ENCODE assay signal across 9 cellular contexts in the genomic region with DNA sequence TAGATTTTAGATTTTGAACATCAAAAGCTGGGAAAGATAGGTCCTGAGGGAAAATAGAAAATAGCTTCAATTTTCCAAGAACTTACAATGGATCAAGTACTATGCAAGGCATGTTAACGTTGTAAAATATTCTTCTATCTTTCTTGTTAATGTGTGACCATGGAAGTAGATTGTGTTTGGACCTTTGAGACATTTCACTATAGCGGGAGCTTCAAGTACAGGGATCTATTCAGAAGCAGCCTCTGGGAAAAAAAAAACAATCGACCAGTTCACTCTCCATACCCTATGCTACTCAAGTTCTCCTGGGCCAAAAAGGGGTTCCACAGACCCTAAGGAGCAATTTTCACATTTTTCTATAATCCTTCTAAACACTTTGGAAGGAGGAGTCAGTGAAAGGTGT. TPM values are rescaled to one million over a fixed set of nuclear protein-coding genes. Genes with fewer than 3 reads are reported as not detected.
"Had no signal": no experiment of that assay in that cellular context is flagged by ENCODE, and none has a peak within 500 bp of the region (broad histone marks: within the 10 kb centered on the region; RNA-seq: fewer than 3 reads in every experiment).

No MANE protein-coding gene starts in this region.

- H3K27ac ChIP-seq: GM23248, HL-60 had no signal

- H3K4me3 Mint-ChIP-seq: HFFc6 had no signal

- H3K36me3 ChIP-seq: HAP-1 had no signal

- H3K4me3 ChIP-seq: GM23248, HAP-1 had no signal

- ATAC-seq: HCT116 had no signal

- H3K27ac Mint-ChIP-seq: HFFc6 had no signal

- H3K9me3 ChIP-seq: HAP-1 had no signal

- DNase-seq: GM23248, GOT3, H7, HFFc6, IMR-90 had no signal

- H3K4me1 ChIP-seq: HAP-1 had no signal

- H3K9ac ChIP-seq: GM23248 had no signal

- H2AFZ ChIP-seq: GM23248 had no signal

RNA-seq across cellular contexts. Expression of gene ATP10B, which starts 54.1 kb away (rescaled TPM):
- total RNA-seq: GM23248, HFFc6, HT1080, IMR-90 had no signal
- polyA plus RNA-seq: GM23248, IMR-90 had no signal
